Comparison of ENCODE assay signal across 8 cellular contexts in the genomic region with DNA sequence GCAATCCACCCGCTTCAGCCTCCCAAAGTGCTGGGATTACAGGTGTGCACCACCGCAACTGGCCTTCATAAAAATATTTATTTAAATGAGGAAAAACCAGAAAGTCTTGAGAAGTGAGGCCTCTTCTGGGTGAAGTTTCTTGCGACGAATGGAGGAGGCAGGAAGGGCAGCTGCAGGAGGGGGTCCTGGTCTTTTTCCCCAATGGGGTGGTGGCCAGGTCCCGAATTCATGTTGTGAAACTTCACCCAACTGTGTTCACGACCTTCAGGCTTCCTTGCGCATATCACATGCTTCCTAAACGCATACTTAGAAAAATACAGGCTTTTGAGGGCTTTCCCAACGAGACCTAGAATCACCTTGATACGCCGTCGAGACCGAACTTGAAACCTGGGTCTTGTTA.
"Had no signal": no experiment of that assay in that cellular context is flagged by ENCODE, and none has a peak within 500 bp of the region (broad histone marks: within the 10 kb centered on the region; RNA-seq: fewer than 3 reads in every experiment).

No MANE protein-coding gene starts in this region.

- H3K9me3 ChIP-seq: HAP-1 had no signal

- H3K27ac Mint-ChIP-seq: HFFc6, IgD-negative memory B cell had no signal

- H3K36me3 Mint-ChIP-seq: IgD-negative memory B cell had no signal

- DNase-seq: GM23248, GOT3, H7, HFFc6, KBM-7 had no signal

- H3K4me1 ChIP-seq: HAP-1 had no signal

- H3K27me3 Mint-ChIP-seq: IgD-negative memory B cell had no signal

- H3K4me1 Mint-ChIP-seq: IgD-negative memory B cell had no signal

- H3K36me3 ChIP-seq: HAP-1 had no signal

- H3K4me3 Mint-ChIP-seq: HFFc6, IgD-negative memory B cell had no signal

- H3K27ac ChIP-seq: GM23248, HL-60 had no signal

- H2AFZ ChIP-seq: GM23248 had no signal

- H3K4me3 ChIP-seq: GM23248, HAP-1 had no signal
